1 cellular context compared by ENCODE assay signal in the genomic region with DNA sequence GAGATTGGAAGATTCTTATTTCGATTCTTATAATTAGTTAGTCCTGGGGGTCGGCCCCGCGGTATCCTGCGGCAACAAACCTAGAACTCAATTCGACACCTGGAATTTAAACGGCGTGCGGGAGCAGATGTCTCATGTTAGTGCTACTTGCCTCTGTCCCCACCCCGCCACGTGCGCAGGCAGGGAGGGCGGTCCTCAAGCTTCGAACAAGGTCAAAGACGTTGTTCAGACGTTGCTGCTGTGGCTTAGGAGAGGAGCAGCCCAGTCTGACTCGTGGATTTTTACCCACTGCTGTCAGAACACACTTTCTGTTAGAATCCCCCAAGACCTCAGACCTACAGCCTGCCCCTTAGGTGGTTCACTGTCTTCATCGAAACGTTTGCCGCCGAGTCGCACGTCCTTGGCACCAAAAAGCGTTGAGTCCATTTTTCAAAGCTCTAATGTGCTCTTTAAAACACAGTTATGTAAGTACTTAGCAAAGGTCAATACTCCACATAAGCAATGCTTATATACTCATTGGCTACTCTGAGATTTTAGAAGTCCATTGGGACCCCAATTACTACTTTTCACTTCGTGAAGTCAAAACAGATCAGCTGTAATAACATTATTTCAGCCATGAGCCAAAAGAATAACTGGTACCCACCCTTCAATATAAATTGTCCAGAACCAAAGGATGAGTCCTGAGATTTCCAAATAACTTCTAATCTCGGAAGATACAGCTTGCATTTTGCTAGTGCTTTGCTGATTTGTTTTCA.
TF ChIP-seq lines count a peak whose summit lies in the region.

No MANE protein-coding gene starts in this region.

TF ChIP-seq in K562, 482 proteins besides CTCF, POLR2A, EP300 and RAD21 (continued from another document and continues in another):
- TF ChIP-seq, protein P1, sequence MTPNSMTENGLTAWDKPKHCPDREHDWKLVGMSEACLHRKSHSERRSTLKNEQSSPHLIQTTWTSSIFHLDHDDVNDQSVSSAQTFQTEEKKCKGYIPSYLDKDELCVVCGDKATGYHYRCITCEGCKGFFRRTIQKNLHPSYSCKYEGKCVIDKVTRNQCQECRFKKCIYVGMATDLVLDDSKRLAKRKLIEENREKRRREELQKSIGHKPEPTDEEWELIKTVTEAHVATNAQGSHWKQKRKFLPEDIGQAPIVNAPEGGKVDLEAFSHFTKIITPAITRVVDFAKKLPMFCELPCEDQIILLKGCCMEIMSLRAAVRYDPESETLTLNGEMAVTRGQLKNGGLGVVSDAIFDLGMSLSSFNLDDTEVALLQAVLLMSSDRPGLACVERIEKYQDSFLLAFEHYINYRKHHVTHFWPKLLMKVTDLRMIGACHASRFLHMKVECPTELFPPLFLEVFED (CRISPR knock-in tag; conservative IDR thresholded peaks at IDR 0.05): 0 out of 2 replicates have a peak, but pooled peaks have one; percentile 38
- TF ChIP-seq PCBP2 (IDR thresholded peaks at IDR 0.05; ENCODE audit: low read depth, low read length, poor library complexity, severe bottlenecking) (no peak), RAD51 (IDR thresholded peaks at IDR 0.05; ENCODE audit: borderline replicate concordance, low read depth) (0 out of 2 replicates have a peak, but pooled peaks have one; percentile 53), MTA1 (IDR thresholded peaks at IDR 0.05; ENCODE audit: borderline replicate concordance) (no peak), CREM (IDR thresholded peaks at IDR 0.05; ENCODE audit: low read depth) (no peak), YY1 (IDR thresholded peaks at IDR 0.05; ENCODE audit: borderline replicate concordance in 1 of 3, control insufficient read depth in 1 of 3, extremely low read depth in 1 of 3, insufficient read depth in 3 of 3, insufficient read length in 1 of 3, insufficient replicate concordance in 2 of 3, low read depth in 1 of 3, low read length in 2 of 3) (no peak), CBX3 (IDR thresholded peaks at IDR 0.05; ENCODE audit: borderline replicate concordance in 1 of 2, low read length in 2 of 2) (peak in 1 of 2 experiments; percentile 97; a peak in 2 of 3 replicates), ETV5 (CRISPR knock-in tag; IDR thresholded peaks at IDR 0.05; ENCODE audit: low read depth) (peak; percentile 75; the same call in 1 of the 2 replicates), ZNF583 (CRISPR knock-in tag; IDR thresholded peaks at IDR 0.05) (peak; percentile 76; the same call in 1 of the 2 replicates), ZNF324 (CRISPR knock-in tag; IDR thresholded peaks at IDR 0.05) (0 out of 2 replicates have a peak, but pooled peaks have one; percentile 19), NR4A1 (CRISPR knock-in tag; IDR thresholded peaks at IDR 0.05) (peak; percentile 81), NR4A1 (tag; IDR thresholded peaks at IDR 0.05) (peak; percentile 92; the same call in 1 of the 2 replicates), SMARCB1 (IDR thresholded peaks at IDR 0.05; ENCODE audit: insufficient read length, low read depth) (no peak), ZNF146 (CRISPR knock-in tag; IDR thresholded peaks at IDR 0.05; ENCODE audit: unreplicated experiment) (no peak), COPS2 (conservative IDR thresholded peaks at IDR 0.05) (no peak), RBM14 (IDR thresholded peaks at IDR 0.05; ENCODE audit: borderline replicate concordance, insufficient read depth, low read depth, low read length) (no peak), GTF2E2 (tag; IDR thresholded peaks at IDR 0.05) (no peak; the same call in 1 of the 2 replicates), BRD4 (IDR thresholded peaks at IDR 0.05) (peak; percentile 96), ZKSCAN1 (IDR thresholded peaks at IDR 0.05; ENCODE audit: low read depth, low read length) (peak; percentile 17; the same call in 1 of the 2 replicates), NFE2L1 (tag; IDR thresholded peaks at IDR 0.05; ENCODE audit: borderline replicate concordance, low read depth) (no peak), MED1 (CRISPR knock-in tag; IDR thresholded peaks at IDR 0.05; ENCODE audit: borderline replicate concordance) (no peak), RFX7 (CRISPR knock-in tag; IDR thresholded peaks at IDR 0.05) (0 out of 2 replicates have a peak, but pooled peaks have one; percentile 18), MCM2 (IDR thresholded peaks at IDR 0.05; ENCODE audit: low read depth) (no peak), POLR2G (IDR thresholded peaks at IDR 0.05; ENCODE audit: low read depth, low read length) (peak; percentile 60), OTX1 (CRISPR knock-in tag; IDR thresholded peaks at IDR 0.05) (peak; percentile 71), L3MBTL2 (IDR thresholded peaks at IDR 0.05) (peak; percentile 100), ZNF507 (tag; conservative IDR thresholded peaks at IDR 0.05) (no peak), PHF20 (IDR thresholded peaks at IDR 0.05; ENCODE audit: partially characterized antibody) (no peak), CEBPB (tag; IDR thresholded peaks at IDR 0.05) (no peak), MAFF (IDR thresholded peaks at IDR 0.05; ENCODE audit: low read length) (no peak), SAFB2 (IDR thresholded peaks at IDR 0.05; ENCODE audit: borderline replicate concordance, low read depth, low read length, severe bottlenecking) (no peak), SRSF3 (IDR thresholded peaks at IDR 0.05; ENCODE audit: insufficient read depth, low read length) (no peak), MTA3 (IDR thresholded peaks at IDR 0.05; ENCODE audit: borderline replicate concordance) (peak; percentile 56; the same call in 1 of the 2 replicates), ETV1 (tag; conservative IDR thresholded peaks at IDR 0.05; ENCODE audit: low read depth) (0 out of 2 replicates have a peak, but pooled peaks have one; percentile 22), NFRKB (IDR thresholded peaks at IDR 0.05; ENCODE audit: low read depth) (peak; percentile 77), SRSF1 (IDR thresholded peaks at IDR 0.05; ENCODE audit: low read depth, low read length) (no peak), ZNF23 (CRISPR knock-in tag; IDR thresholded peaks at IDR 0.05) (no peak)
- TF ChIP-seq, protein P2, sequence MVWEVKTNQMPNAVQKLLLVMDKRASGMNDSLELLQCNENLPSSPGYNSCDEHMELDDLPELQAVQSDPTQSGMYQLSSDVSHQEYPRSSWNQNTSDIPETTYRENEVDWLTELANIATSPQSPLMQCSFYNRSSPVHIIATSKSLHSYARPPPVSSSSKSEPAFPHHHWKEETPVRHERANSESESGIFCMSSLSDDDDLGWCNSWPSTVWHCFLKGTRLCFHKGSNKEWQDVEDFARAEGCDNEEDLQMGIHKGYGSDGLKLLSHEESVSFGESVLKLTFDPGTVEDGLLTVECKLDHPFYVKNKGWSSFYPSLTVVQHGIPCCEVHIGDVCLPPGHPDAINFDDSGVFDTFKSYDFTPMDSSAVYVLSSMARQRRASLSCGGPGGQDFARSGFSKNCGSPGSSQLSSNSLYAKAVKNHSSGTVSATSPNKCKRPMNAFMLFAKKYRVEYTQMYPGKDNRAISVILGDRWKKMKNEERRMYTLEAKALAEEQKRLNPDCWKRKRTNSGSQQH (CRISPR knock-in tag; IDR thresholded peaks at IDR 0.05): peak; percentile 73; the same call in 1 of the 2 replicates
- TF ChIP-seq, protein P3, sequence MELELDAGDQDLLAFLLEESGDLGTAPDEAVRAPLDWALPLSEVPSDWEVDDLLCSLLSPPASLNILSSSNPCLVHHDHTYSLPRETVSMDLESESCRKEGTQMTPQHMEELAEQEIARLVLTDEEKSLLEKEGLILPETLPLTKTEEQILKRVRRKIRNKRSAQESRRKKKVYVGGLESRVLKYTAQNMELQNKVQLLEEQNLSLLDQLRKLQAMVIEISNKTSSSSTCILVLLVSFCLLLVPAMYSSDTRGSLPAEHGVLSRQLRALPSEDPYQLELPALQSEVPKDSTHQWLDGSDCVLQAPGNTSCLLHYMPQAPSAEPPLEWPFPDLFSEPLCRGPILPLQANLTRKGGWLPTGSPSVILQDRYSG (tag; conservative IDR thresholded peaks at IDR 0.05; ENCODE audit: low read depth): peak; percentile 93
- TF ChIP-seq, protein P4, sequence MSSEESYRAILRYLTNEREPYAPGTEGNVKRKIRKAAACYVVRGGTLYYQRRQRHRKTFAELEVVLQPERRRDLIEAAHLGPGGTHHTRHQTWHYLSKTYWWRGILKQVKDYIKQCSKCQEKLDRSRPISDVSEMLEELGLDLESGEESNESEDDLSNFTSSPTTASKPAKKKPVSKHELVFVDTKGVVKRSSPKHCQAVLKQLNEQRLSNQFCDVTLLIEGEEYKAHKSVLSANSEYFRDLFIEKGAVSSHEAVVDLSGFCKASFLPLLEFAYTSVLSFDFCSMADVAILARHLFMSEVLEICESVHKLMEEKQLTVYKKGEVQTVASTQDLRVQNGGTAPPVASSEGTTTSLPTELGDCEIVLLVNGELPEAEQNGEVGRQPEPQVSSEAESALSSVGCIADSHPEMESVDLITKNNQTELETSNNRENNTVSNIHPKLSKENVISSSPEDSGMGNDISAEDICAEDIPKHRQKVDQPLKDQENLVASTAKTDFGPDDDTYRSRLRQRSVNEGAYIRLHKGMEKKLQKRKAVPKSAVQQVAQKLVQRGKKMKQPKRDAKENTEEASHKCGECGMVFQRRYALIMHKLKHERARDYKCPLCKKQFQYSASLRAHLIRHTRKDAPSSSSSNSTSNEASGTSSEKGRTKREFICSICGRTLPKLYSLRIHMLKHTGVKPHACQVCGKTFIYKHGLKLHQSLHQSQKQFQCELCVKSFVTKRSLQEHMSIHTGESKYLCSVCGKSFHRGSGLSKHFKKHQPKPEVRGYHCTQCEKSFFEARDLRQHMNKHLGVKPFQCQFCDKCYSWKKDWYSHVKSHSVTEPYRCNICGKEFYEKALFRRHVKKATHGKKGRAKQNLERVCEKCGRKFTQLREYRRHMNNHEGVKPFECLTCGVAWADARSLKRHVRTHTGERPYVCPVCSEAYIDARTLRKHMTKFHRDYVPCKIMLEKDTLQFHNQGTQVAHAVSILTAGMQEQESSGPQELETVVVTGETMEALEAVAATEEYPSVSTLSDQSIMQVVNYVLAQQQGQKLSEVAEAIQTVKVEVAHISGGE (CRISPR knock-in tag; IDR thresholded peaks at IDR 0.05): peak in 1 of 3 experiments; percentile 53; a peak in 2 of 6 replicates
- TF ChIP-seq, protein P5, sequence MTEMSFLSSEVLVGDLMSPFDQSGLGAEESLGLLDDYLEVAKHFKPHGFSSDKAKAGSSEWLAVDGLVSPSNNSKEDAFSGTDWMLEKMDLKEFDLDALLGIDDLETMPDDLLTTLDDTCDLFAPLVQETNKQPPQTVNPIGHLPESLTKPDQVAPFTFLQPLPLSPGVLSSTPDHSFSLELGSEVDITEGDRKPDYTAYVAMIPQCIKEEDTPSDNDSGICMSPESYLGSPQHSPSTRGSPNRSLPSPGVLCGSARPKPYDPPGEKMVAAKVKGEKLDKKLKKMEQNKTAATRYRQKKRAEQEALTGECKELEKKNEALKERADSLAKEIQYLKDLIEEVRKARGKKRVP (CRISPR knock-in tag; IDR thresholded peaks at IDR 0.05): no peak
- TF ChIP-seq, protein P6, sequence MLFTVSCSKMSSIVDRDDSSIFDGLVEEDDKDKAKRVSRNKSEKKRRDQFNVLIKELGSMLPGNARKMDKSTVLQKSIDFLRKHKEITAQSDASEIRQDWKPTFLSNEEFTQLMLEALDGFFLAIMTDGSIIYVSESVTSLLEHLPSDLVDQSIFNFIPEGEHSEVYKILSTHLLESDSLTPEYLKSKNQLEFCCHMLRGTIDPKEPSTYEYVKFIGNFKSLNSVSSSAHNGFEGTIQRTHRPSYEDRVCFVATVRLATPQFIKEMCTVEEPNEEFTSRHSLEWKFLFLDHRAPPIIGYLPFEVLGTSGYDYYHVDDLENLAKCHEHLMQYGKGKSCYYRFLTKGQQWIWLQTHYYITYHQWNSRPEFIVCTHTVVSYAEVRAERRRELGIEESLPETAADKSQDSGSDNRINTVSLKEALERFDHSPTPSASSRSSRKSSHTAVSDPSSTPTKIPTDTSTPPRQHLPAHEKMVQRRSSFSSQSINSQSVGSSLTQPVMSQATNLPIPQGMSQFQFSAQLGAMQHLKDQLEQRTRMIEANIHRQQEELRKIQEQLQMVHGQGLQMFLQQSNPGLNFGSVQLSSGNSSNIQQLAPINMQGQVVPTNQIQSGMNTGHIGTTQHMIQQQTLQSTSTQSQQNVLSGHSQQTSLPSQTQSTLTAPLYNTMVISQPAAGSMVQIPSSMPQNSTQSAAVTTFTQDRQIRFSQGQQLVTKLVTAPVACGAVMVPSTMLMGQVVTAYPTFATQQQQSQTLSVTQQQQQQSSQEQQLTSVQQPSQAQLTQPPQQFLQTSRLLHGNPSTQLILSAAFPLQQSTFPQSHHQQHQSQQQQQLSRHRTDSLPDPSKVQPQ (CRISPR knock-in tag; IDR thresholded peaks at IDR 0.05; ENCODE audit: borderline replicate concordance): peak; percentile 80
- TF ChIP-seq, protein P7, sequence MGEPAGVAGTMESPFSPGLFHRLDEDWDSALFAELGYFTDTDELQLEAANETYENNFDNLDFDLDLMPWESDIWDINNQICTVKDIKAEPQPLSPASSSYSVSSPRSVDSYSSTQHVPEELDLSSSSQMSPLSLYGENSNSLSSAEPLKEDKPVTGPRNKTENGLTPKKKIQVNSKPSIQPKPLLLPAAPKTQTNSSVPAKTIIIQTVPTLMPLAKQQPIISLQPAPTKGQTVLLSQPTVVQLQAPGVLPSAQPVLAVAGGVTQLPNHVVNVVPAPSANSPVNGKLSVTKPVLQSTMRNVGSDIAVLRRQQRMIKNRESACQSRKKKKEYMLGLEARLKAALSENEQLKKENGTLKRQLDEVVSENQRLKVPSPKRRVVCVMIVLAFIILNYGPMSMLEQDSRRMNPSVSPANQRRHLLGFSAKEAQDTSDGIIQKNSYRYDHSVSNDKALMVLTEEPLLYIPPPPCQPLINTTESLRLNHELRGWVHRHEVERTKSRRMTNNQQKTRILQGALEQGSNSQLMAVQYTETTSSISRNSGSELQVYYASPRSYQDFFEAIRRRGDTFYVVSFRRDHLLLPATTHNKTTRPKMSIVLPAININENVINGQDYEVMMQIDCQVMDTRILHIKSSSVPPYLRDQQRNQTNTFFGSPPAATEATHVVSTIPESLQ (CRISPR knock-in tag; IDR thresholded peaks at IDR 0.05): peak; percentile 94
- TF ChIP-seq, protein P8, sequence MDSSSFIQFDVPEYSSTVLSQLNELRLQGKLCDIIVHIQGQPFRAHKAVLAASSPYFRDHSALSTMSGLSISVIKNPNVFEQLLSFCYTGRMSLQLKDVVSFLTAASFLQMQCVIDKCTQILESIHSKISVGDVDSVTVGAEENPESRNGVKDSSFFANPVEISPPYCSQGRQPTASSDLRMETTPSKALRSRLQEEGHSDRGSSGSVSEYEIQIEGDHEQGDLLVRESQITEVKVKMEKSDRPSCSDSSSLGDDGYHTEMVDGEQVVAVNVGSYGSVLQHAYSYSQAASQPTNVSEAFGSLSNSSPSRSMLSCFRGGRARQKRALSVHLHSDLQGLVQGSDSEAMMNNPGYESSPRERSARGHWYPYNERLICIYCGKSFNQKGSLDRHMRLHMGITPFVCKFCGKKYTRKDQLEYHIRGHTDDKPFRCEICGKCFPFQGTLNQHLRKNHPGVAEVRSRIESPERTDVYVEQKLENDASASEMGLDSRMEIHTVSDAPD (CRISPR knock-in tag; IDR thresholded peaks at IDR 0.05): no peak
- TF ChIP-seq, protein P9, sequence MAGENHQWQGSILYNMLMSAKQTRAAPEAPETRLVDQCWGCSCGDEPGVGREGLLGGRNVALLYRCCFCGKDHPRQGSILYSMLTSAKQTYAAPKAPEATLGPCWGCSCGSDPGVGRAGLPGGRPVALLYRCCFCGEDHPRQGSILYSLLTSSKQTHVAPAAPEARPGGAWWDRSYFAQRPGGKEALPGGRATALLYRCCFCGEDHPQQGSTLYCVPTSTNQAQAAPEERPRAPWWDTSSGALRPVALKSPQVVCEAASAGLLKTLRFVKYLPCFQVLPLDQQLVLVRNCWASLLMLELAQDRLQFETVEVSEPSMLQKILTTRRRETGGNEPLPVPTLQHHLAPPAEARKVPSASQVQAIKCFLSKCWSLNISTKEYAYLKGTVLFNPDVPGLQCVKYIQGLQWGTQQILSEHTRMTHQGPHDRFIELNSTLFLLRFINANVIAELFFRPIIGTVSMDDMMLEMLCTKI (IDR thresholded peaks at IDR 0.05; ENCODE audit: partially characterized antibody): no peak
